12 cellular contexts compared by ENCODE assay signal in the genomic region with DNA sequence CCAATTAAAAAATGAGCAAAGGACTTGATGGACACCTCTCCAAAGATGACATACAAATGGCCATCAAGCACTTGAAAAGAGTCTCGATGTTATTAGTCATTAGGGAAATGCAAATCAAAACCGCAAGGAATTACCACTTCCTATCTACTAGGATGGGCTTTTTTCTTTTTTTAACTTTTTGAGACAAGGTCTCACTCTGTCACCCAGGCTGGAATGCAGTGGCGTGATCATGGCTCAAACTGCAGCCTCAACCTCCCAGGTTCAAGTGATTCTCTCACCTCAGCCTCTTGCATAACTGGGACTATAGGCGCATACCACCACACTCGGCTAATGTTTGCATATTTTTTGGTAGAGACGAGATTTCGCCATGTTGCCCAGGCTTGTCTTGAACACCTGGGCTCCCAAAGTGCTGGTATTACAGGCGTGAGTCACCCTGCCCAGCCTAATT.
DNase-seq lines count a peak whose midpoint lies in the region; ATAC-seq, FAIRE-seq and TF ChIP-seq lines count a peak whose summit lies in the region.
"Had no signal": no experiment of that assay in that cellular context is flagged by ENCODE, and none has a peak within 500 bp of the region (broad histone marks: within the 10 kb centered on the region; RNA-seq: fewer than 3 reads in every experiment).

No MANE protein-coding gene starts in this region.

- FAIRE-seq in urothelium cell line (lab: Jason Lieb, UNC): peak; percentile 9
- FAIRE-seq: endothelial cell of umbilical vein, pancreas had no signal

- DNase-seq in activated effector memory CD4-positive, alpha-beta T cell treated with anti-CD3 and anti-CD28 coated beads, Interleukin-2, amount 50 U/mL, for 16 hours: peak; percentile 19
- DNase-seq in activated effector memory CD4-positive, alpha-beta T cell treated with Interleukin-2 at 50 U/mL for 16 hours: no peak
- peak; percentile 60 for DNase-seq in NB4 (ENCODE audit: low read depth)
- DNase-seq in urothelium cell line (ENCODE audit: low spot score): peak; percentile 47
- no peak for DNase-seq in NCI-H2196 (lab: John Stamatoyannopoulos, UW; ENCODE audit: unreplicated experiment)
- DNase-seq: NCI-H774, pancreas had no signal

- H3K4me3 ChIP-seq in NB4 (ENCODE audit: low read depth, low read length): no peak overlapping the region
- H3K4me3 ChIP-seq: pancreas had no signal

- ATAC-seq in HG02943 (IDR thresholded peaks at IDR 0.05; ENCODE audit: low read depth, unreplicated experiment) (peak; percentile 71), GM19467 (IDR thresholded peaks at IDR 0.05; ENCODE audit: unreplicated experiment) (no peak), HG03159 (IDR thresholded peaks at IDR 0.05; ENCODE audit: unreplicated experiment) (no peak)
- ATAC-seq: activated naive CD4-positive, alpha-beta T cell treated with anti-CD3 and anti-CD28 coated beads, Interleukin-2, amount 50 U/mL, for 72 hours; pancreas had no signal

- no peak for TF ChIP-seq POLR2A in NB4 (IDR thresholded peaks at IDR 0.05; ENCODE audit: extremely low read depth, insufficient read length)

- no peak for TF ChIP-seq CTCF in NB4 (IDR thresholded peaks at IDR 0.05; ENCODE audit: low read depth, low read length)

Comparison
In these comparisons a context has a peak if more than half of its experiments do, and no peak if none do; other contexts are left out.
1. DNase-seq: peak in activated effector memory CD4-positive, alpha-beta T cell treated with anti-CD3 and anti-CD28 coated beads, Interleukin-2, amount 50 U/mL, for 16 hours (single experiment), NB4 (single experiment) and urothelium cell line (single experiment); none in activated effector memory CD4-positive, alpha-beta T cell treated with Interleukin-2 at 50 U/mL for 16 hours (single experiment) and NCI-H2196 (single experiment).